ENCODE assay signal across 1 cellular context in the genomic region with DNA sequence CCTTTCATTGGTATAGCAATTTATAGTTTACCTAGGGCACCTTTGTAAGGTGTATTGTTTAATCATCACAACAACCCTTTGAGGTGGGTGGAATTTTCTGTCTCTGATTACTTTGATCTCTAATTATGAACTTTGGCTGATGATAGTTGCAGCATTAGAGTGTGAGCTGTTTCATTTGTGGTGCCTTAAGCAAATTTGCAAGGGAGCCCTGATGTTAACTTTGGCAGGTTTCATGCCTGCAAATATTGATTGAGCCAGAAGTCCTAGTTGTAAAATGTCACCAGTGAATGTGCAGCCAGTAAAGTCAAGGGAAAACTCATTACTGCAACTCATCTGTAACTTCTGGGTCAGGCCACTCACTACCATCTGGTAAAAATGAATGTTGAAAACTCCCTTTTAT.
A peak's percentile ranks its signal among the peaks of the same experiment; 100 is the strongest.
TF ChIP-seq lines count a peak whose summit lies in the region.

No MANE protein-coding gene starts in this region.

TF ChIP-seq in HepG2, 621 proteins besides CTCF, POLR2A, EP300 and RAD21 (continued from another document and continues in another):
- TF ChIP-seq ZSCAN30 (CRISPR knock-in tag; IDR thresholded peaks at IDR 0.05) (no peak), JARID2 (CRISPR knock-in tag; IDR thresholded peaks at IDR 0.05; ENCODE audit: insufficient replicate concordance) (no peak), CBX1 (IDR thresholded peaks at IDR 0.05; ENCODE audit: low read depth) (no peak), ZNF30 (CRISPR knock-in tag; IDR thresholded peaks at IDR 0.05) (no peak), HIVEP1 (CRISPR knock-in tag; IDR thresholded peaks at IDR 0.05) (no peak), KDM6A (CRISPR knock-in tag; IDR thresholded peaks at IDR 0.05; ENCODE audit: low read depth) (no peak), ONECUT2 (CRISPR knock-in tag; IDR thresholded peaks at IDR 0.05) (peak; percentile 86), GPN1 (CRISPR knock-in tag; IDR thresholded peaks at IDR 0.05; ENCODE audit: borderline replicate concordance) (no peak), ZNF841 (CRISPR knock-in tag; IDR thresholded peaks at IDR 0.05; ENCODE audit: borderline replicate concordance) (no peak), MBD4 (IDR thresholded peaks at IDR 0.05; ENCODE audit: borderline replicate concordance, low read length) (no peak), ZNF138 (CRISPR knock-in tag; IDR thresholded peaks at IDR 0.05; ENCODE audit: low read depth) (no peak), ZNF777 (CRISPR knock-in tag; IDR thresholded peaks at IDR 0.05) (no peak), ZFAT (CRISPR knock-in tag; conservative IDR thresholded peaks at IDR 0.05) (no peak), FIP1L1 (IDR thresholded peaks at IDR 0.05; ENCODE audit: borderline replicate concordance, insufficient read depth, low read depth, low read length) (no peak), KDM3A (CRISPR knock-in tag; IDR thresholded peaks at IDR 0.05; ENCODE audit: low read depth) (no peak), HNRNPK (IDR thresholded peaks at IDR 0.05; ENCODE audit: low read depth, low read length, poor library complexity, severe bottlenecking) (no peak), TBX2 (CRISPR knock-in tag; IDR thresholded peaks at IDR 0.05; ENCODE audit: borderline replicate concordance) (peak; percentile 59), TCF7 (IDR thresholded peaks at IDR 0.05; ENCODE audit: low read depth) (peak; percentile 69; the same call in 1 of the 2 replicates), POLR2AphosphoS5 (IDR thresholded peaks at IDR 0.05; ENCODE audit: low read depth, low read length) (no peak), NFYB (CRISPR knock-in tag; IDR thresholded peaks at IDR 0.05) (no peak), MAFG (CRISPR knock-in tag; IDR thresholded peaks at IDR 0.05) (no peak), CREB1 (IDR thresholded peaks at IDR 0.05) (no peak), CREB1 (CRISPR knock-in tag; IDR thresholded peaks at IDR 0.05) (peak; percentile 57; the same call in 1 of the 2 replicates), MBNL3 (CRISPR knock-in tag; conservative IDR thresholded peaks at IDR 0.05) (no peak), SIN3B (IDR thresholded peaks at IDR 0.05; ENCODE audit: low read length) (no peak)
- TF ChIP-seq, protein P1, sequence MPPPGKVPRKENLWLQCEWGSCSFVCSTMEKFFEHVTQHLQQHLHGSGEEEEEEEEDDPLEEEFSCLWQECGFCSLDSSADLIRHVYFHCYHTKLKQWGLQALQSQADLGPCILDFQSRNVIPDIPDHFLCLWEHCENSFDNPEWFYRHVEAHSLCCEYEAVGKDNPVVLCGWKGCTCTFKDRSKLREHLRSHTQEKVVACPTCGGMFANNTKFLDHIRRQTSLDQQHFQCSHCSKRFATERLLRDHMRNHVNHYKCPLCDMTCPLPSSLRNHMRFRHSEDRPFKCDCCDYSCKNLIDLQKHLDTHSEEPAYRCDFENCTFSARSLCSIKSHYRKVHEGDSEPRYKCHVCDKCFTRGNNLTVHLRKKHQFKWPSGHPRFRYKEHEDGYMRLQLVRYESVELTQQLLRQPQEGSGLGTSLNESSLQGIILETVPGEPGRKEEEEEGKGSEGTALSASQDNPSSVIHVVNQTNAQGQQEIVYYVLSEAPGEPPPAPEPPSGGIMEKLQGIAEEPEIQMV (CRISPR knock-in tag; IDR thresholded peaks at IDR 0.05; ENCODE audit: low read depth), result no peak
- TF ChIP-seq, protein P2, sequence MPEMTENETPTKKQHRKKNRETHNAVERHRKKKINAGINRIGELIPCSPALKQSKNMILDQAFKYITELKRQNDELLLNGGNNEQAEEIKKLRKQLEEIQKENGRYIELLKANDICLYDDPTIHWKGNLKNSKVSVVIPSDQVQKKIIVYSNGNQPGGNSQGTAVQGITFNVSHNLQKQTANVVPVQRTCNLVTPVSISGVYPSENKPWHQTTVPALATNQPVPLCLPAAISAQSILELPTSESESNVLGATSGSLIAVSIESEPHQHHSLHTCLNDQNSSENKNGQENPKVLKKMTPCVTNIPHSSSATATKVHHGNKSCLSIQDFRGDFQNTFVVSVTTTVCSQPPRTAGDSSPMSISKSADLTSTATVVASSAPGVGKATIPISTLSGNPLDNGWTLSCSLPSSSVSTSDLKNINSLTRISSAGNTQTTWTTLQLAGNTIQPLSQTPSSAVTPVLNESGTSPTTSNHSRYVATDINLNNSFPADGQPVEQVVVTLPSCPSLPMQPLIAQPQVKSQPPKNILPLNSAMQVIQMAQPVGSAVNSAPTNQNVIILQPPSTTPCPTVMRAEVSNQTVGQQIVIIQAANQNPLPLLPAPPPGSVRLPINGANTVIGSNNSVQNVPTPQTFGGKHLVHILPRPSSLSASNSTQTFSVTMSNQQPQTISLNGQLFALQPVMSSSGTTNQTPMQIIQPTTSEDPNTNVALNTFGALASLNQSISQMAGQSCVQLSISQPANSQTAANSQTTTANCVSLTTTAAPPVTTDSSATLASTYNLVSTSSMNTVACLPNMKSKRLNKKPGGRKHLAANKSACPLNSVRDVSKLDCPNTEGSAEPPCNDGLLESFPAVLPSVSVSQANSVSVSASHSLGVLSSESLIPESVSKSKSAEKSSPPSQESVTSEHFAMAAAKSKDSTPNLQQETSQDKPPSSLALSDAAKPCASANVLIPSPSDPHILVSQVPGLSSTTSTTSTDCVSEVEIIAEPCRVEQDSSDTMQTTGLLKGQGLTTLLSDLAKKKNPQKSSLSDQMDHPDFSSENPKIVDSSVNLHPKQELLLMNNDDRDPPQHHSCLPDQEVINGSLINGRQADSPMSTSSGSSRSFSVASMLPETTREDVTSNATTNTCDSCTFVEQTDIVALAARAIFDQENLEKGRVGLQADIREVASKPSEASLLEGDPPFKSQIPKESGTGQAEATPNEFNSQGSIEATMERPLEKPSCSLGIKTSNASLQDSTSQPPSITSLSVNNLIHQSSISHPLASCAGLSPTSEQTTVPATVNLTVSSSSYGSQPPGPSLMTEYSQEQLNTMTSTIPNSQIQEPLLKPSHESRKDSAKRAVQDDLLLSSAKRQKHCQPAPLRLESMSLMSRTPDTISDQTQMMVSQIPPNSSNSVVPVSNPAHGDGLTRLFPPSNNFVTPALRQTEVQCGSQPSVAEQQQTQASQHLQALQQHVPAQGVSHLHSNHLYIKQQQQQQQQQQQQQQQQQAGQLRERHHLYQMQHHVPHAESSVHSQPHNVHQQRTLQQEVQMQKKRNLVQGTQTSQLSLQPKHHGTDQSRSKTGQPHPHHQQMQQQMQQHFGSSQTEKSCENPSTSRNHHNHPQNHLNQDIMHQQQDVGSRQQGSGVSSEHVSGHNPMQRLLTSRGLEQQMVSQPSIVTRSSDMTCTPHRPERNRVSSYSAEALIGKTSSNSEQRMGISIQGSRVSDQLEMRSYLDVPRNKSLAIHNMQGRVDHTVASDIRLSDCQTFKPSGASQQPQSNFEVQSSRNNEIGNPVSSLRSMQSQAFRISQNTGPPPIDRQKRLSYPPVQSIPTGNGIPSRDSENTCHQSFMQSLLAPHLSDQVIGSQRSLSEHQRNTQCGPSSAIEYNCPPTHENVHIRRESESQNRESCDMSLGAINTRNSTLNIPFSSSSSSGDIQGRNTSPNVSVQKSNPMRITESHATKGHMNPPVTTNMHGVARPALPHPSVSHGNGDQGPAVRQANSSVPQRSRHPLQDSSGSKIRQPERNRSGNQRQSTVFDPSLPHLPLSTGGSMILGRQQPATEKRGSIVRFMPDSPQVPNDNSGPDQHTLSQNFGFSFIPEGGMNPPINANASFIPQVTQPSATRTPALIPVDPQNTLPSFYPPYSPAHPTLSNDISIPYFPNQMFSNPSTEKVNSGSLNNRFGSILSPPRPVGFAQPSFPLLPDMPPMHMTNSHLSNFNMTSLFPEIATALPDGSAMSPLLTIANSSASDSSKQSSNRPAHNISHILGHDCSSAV (CRISPR knock-in tag; IDR thresholded peaks at IDR 0.05; ENCODE audit: borderline replicate concordance), result no peak
- TF ChIP-seq, protein P3, sequence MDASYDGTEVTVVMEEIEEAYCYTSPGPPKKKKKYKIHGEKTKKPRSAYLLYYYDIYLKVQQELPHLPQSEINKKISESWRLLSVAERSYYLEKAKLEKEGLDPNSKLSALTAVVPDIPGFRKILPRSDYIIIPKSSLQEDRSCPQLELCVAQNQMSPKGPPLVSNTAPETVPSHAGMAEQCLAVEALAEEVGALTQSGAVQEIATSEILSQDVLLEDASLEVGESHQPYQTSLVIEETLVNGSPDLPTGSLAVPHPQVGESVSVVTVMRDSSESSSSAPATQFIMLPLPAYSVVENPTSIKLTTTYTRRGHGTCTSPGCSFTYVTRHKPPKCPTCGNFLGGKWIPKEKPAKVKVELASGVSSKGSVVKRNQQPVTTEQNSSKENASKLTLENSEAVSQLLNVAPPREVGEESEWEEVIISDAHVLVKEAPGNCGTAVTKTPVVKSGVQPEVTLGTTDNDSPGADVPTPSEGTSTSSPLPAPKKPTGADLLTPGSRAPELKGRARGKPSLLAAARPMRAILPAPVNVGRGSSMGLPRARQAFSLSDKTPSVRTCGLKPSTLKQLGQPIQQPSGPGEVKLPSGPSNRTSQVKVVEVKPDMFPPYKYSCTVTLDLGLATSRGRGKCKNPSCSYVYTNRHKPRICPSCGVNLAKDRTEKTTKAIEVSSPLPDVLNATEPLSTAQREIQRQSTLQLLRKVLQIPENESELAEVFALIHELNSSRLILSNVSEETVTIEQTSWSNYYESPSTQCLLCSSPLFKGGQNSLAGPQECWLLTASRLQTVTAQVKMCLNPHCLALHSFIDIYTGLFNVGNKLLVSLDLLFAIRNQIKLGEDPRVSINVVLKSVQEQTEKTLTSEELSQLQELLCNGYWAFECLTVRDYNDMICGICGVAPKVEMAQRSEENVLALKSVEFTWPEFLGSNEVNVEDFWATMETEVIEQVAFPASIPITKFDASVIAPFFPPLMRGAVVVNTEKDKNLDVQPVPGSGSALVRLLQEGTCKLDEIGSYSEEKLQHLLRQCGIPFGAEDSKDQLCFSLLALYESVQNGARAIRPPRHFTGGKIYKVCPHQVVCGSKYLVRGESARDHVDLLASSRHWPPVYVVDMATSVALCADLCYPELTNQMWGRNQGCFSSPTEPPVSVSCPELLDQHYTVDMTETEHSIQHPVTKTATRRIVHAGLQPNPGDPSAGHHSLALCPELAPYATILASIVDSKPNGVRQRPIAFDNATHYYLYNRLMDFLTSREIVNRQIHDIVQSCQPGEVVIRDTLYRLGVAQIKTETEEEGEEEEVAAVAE (CRISPR knock-in tag; IDR thresholded peaks at IDR 0.05; ENCODE audit: borderline replicate concordance), result no peak
- TF ChIP-seq, protein P4, sequence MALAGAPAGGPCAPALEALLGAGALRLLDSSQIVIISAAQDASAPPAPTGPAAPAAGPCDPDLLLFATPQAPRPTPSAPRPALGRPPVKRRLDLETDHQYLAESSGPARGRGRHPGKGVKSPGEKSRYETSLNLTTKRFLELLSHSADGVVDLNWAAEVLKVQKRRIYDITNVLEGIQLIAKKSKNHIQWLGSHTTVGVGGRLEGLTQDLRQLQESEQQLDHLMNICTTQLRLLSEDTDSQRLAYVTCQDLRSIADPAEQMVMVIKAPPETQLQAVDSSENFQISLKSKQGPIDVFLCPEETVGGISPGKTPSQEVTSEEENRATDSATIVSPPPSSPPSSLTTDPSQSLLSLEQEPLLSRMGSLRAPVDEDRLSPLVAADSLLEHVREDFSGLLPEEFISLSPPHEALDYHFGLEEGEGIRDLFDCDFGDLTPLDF (CRISPR knock-in tag; IDR thresholded peaks at IDR 0.05), result no peak
- TF ChIP-seq, protein P5, sequence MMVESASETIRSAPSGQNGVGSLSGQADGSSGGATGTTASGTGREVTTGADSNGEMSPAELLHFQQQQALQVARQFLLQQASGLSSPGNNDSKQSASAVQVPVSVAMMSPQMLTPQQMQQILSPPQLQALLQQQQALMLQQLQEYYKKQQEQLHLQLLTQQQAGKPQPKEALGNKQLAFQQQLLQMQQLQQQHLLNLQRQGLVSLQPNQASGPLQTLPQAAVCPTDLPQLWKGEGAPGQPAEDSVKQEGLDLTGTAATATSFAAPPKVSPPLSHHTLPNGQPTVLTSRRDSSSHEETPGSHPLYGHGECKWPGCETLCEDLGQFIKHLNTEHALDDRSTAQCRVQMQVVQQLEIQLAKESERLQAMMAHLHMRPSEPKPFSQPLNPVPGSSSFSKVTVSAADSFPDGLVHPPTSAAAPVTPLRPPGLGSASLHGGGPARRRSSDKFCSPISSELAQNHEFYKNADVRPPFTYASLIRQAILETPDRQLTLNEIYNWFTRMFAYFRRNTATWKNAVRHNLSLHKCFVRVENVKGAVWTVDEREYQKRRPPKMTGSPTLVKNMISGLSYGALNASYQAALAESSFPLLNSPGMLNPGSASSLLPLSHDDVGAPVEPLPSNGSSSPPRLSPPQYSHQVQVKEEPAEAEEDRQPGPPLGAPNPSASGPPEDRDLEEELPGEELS (CRISPR knock-in tag; IDR thresholded peaks at IDR 0.05), result 0 out of 2 replicates have a peak, but pooled peaks have one; percentile 12
- TF ChIP-seq, protein P6, sequence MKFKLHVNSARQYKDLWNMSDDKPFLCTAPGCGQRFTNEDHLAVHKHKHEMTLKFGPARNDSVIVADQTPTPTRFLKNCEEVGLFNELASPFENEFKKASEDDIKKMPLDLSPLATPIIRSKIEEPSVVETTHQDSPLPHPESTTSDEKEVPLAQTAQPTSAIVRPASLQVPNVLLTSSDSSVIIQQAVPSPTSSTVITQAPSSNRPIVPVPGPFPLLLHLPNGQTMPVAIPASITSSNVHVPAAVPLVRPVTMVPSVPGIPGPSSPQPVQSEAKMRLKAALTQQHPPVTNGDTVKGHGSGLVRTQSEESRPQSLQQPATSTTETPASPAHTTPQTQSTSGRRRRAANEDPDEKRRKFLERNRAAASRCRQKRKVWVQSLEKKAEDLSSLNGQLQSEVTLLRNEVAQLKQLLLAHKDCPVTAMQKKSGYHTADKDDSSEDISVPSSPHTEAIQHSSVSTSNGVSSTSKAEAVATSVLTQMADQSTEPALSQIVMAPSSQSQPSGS (CRISPR knock-in tag; IDR thresholded peaks at IDR 0.05), result no peak
- TF ChIP-seq, protein P7, sequence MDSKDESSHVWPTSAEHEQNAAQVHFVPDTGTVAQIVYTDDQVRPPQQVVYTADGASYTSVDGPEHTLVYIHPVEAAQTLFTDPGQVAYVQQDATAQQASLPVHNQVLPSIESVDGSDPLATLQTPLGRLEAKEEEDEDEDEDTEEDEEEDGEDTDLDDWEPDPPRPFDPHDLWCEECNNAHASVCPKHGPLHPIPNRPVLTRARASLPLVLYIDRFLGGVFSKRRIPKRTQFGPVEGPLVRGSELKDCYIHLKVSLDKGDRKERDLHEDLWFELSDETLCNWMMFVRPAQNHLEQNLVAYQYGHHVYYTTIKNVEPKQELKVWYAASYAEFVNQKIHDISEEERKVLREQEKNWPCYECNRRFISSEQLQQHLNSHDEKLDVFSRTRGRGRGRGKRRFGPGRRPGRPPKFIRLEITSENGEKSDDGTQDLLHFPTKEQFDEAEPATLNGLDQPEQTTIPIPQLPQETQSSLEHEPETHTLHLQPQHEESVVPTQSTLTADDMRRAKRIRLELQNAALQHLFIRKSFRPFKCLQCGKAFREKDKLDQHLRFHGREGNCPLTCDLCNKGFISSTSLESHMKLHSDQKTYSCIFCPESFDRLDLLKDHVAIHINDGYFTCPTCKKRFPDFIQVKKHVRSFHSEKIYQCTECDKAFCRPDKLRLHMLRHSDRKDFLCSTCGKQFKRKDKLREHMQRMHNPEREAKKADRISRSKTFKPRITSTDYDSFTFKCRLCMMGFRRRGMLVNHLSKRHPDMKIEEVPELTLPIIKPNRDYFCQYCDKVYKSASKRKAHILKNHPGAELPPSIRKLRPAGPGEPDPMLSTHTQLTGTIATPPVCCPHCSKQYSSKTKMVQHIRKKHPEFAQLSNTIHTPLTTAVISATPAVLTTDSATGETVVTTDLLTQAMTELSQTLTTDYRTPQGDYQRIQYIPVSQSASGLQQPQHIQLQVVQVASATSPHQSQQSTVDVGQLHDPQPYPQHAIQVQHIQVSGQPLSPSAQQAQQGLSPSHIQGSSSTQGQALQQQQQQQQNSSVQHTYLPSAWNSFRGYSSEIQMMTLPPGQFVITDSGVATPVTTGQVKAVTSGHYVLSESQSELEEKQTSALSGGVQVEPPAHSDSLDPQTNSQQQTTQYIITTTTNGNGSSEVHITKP (CRISPR knock-in tag; IDR thresholded peaks at IDR 0.05; ENCODE audit: low read depth), result no peak
